8 cellular contexts compared by ENCODE assay signal in genomic region chr6:20534295-20534897, GRCh38. TPM values are rescaled to one million over a fixed set of nuclear protein-coding genes. Genes with fewer than 3 reads are reported as not detected.
DNase-seq lines count a peak whose midpoint lies in the region; TF ChIP-seq lines count a peak whose summit lies in the region.

Gene CDKAL1, plus strand, starts transcription at chr6:20534457. Its CDS starts 11,894 bp downstream, at chr6:20546351.

- H3K27ac ChIP-seq in SK-N-MC (peak within 1 kb of the TSS; percentile 77), temporal lobe (ENCODE audit: low read depth, low read length) (no peak within 1 kb of the TSS)

- H3K9ac ChIP-seq in SK-N-MC (ENCODE audit: insufficient read length) = peak within 1 kb of the TSS; percentile 92

- DNase-seq in GM04503 (ENCODE audit: low read depth) (peak; percentile 66), HFFc6 (peak; percentile 92), NB4 (ENCODE audit: low read depth) (peak; percentile 95), SK-N-MC (ENCODE audit: low read depth, low spot score) (peak; percentile 87), glomerular endothelial cell (ENCODE audit: extremely low read depth, low read depth, low spot score) (peak; percentile 68), occipital lobe (lab: John Stamatoyannopoulos, UW) (peak; percentile 76)
- peak; percentile 94 for DNase-seq in activated naive CD4-positive, alpha-beta T cell treated with anti-CD3 and anti-CD28 coated beads, Interleukin-2, amount 10 ng/mL, durations not matched to agents 7 days and 5 days

- peak within 1 kb of the TSS; percentile 97 for H3K27ac Mint-ChIP-seq in HFFc6
- H3K27ac Mint-ChIP-seq in activated naive CD4-positive, alpha-beta T cell treated with anti-CD3 and anti-CD28 coated beads, Interleukin-2, amount 10 ng/mL, durations not matched to agents 7 days and 5 days = peak within 1 kb of the TSS; percentile 97

- H3K4me3 ChIP-seq in NB4 (ENCODE audit: low read depth, low read length) = peak within 1 kb of the TSS; percentile 67
- peak within 1 kb of the TSS; percentile 90 for H3K4me3 ChIP-seq in SK-N-MC

- peak; percentile 66 for TF ChIP-seq POLR2A in NB4 (IDR thresholded peaks at IDR 0.05; ENCODE audit: extremely low read depth, insufficient read length)

- H3K9me3 ChIP-seq in SK-N-MC (ENCODE audit: low read depth, low read length) = no peaks in the 10 kb centered on the region

- no peaks in the 10 kb centered on the region for H3K9me3 Mint-ChIP-seq in HFFc6
- H3K9me3 Mint-ChIP-seq in activated naive CD4-positive, alpha-beta T cell treated with anti-CD3 and anti-CD28 coated beads, Interleukin-2, amount 10 ng/mL, durations not matched to agents 7 days and 5 days = no peaks in the 10 kb centered on the region

- H3K27me3 Mint-ChIP-seq in HFFc6 (ENCODE audit: insufficient read depth) = no peaks in the 10 kb centered on the region; the same call in 1 of the 2 replicates
- H3K27me3 Mint-ChIP-seq in activated naive CD4-positive, alpha-beta T cell treated with anti-CD3 and anti-CD28 coated beads, Interleukin-2, amount 10 ng/mL, durations not matched to agents 7 days and 5 days = no peaks in the 10 kb centered on the region

- H3K36me3 ChIP-seq in SK-N-MC (ENCODE audit: insufficient read depth, low read length) = peaks cover 15% of the 10 kb centered on the region

- no peak for TF ChIP-seq CTCF in HFFc6 (IDR thresholded peaks at IDR 0.05)
- TF ChIP-seq CTCF in NB4 (IDR thresholded peaks at IDR 0.05; ENCODE audit: low read depth, low read length) = no peak

- peaks cover 5% of the 10 kb centered on the region; the same call in 1 of the 2 replicates for H3K36me3 Mint-ChIP-seq in HFFc6 (ENCODE audit: low read depth)
- peaks cover 12% of the 10 kb centered on the region for H3K36me3 Mint-ChIP-seq in activated naive CD4-positive, alpha-beta T cell treated with anti-CD3 and anti-CD28 coated beads, Interleukin-2, amount 10 ng/mL, durations not matched to agents 7 days and 5 days

- H3K4me1 Mint-ChIP-seq in HFFc6 (ENCODE audit: low read depth) = peaks cover 26% of the 10 kb centered on the region
- H3K4me1 Mint-ChIP-seq in activated naive CD4-positive, alpha-beta T cell treated with anti-CD3 and anti-CD28 coated beads, Interleukin-2, amount 10 ng/mL, durations not matched to agents 7 days and 5 days = peaks cover 44% of the 10 kb centered on the region

- CTCF ChIA-PET in activated naive CD4-positive, alpha-beta T cell treated with anti-CD3 and anti-CD28 coated beads, Interleukin-2, amount 10 ng/mL, durations not matched to agents 7 days and 5 days (lab: Charles Lee) = interaction anchor here (1.0 to 3.8 kb wide), 3 partner anchors 9 to 244 kb away, joined by 3 to 12 read pairs (median 3); no protein-coding TSS in a partner anchor

- peak within 1 kb of the TSS; percentile 99 for H3K4me3 Mint-ChIP-seq in HFFc6
- H3K4me3 Mint-ChIP-seq in activated naive CD4-positive, alpha-beta T cell treated with anti-CD3 and anti-CD28 coated beads, Interleukin-2, amount 10 ng/mL, durations not matched to agents 7 days and 5 days = peak within 1 kb of the TSS; percentile 97

RNA-seq across cellular contexts. Expression of gene CDKAL1, which starts in this region (rescaled TPM):
- total RNA-seq in HFFc6 (2021; fragmentation: NEBNext Ultra II Directional; extraction: Animal tissue kit (Norgen Biotek cat#: 25700)) = 10 to 100 TPM in 5 of 6 experiments, 1 to 10 TPM in 1; 9.2 to 14.3 (median 11.9) TPM
- total RNA-seq in glomerular endothelial cell (8.8 and 11.2 TPM in 2 replicates), occipital lobe (47.6 TPM), temporal lobe (31.0 TPM)
